ENCODE assay signal across 1 cellular context in genomic region chr19:42295831-42296525, GRCh38.
TF ChIP-seq lines count a peak whose summit lies in the region.

No MANE protein-coding gene starts in this region.

TF ChIP-seq in Ishikawa, 13 proteins besides CTCF, POLR2A, EP300 and RAD21 (continued from another document):
- TF ChIP-seq MAX (IDR thresholded peaks at IDR 0.05) (no peak), REST (IDR thresholded peaks at IDR 0.05; ENCODE audit: low read depth) (no peak), ZBTB7A (IDR thresholded peaks at IDR 0.05; ENCODE audit: low read depth) (no peak), TEAD4 (IDR thresholded peaks at IDR 0.05) (no peak), EGR1 (IDR thresholded peaks at IDR 0.05) (no peak)
